ENCODE assay signal across 1 cellular context in genomic region chr3:64954995-64955636, GRCh38.
TF ChIP-seq lines count a peak whose summit lies in the region.

No MANE protein-coding gene starts in this region.

TF ChIP-seq in K562, 482 proteins besides CTCF, POLR2A, EP300 and RAD21 (continued from another document and continues in another):
- no peak for TF ChIP-seq MGA (IDR thresholded peaks at IDR 0.05)
- TF ChIP-seq ZNF143 (CRISPR knock-in tag; IDR thresholded peaks at IDR 0.05), result no peak
- no peak for TF ChIP-seq ZFPM2 (CRISPR knock-in tag; IDR thresholded peaks at IDR 0.05)
- TF ChIP-seq ZNF175 (CRISPR knock-in tag; IDR thresholded peaks at IDR 0.05; ENCODE audit: low read depth), result no peak
- no peak for TF ChIP-seq ZNF253 (CRISPR knock-in tag; conservative IDR thresholded peaks at IDR 0.05)
- TF ChIP-seq RBM25 (IDR thresholded peaks at IDR 0.05; ENCODE audit: low read depth, low read length, severe bottlenecking), result no peak
- no peak for TF ChIP-seq SIN3B (IDR thresholded peaks at IDR 0.05; ENCODE audit: low read depth)
- TF ChIP-seq, protein P1, sequence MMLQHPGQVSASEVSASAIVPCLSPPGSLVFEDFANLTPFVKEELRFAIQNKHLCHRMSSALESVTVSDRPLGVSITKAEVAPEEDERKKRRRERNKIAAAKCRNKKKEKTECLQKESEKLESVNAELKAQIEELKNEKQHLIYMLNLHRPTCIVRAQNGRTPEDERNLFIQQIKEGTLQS (IDR thresholded peaks at IDR 0.05), result peak; percentile 72
- TF ChIP-seq, protein P1 (CRISPR knock-in tag; conservative IDR thresholded peaks at IDR 0.05), result no peak
- 0 out of 2 replicates have a peak, but pooled peaks have one; percentile 16 for TF ChIP-seq CTBP1 (IDR thresholded peaks at IDR 0.05; ENCODE audit: borderline replicate concordance)
- no peak for TF ChIP-seq CEBPG (CRISPR knock-in tag; IDR thresholded peaks at IDR 0.05)
- TF ChIP-seq CEBPG (tag; conservative IDR thresholded peaks at IDR 0.05 in 1 of 2, IDR thresholded peaks at IDR 0.05 in 1 of 2), result peak; percentile 67 to 71
- no peak for TF ChIP-seq GABPB2 (CRISPR knock-in tag; conservative IDR thresholded peaks at IDR 0.05)
- TF ChIP-seq, protein P2, sequence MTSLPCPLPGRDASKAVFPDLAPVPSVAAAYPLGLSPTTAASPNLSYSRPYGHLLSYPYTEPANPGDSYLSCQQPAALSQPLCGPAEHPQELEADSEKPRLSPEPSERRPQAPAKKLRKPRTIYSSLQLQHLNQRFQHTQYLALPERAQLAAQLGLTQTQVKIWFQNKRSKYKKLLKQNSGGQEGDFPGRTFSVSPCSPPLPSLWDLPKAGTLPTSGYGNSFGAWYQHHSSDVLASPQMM (CRISPR knock-in tag; IDR thresholded peaks at IDR 0.05), result no peak
- TF ChIP-seq NFE2L1 (tag; IDR thresholded peaks at IDR 0.05; ENCODE audit: borderline replicate concordance, low read depth), result no peak
- peak; percentile 45; the same call in 1 of the 2 replicates for TF ChIP-seq ZNF316 (IDR thresholded peaks at IDR 0.05)
- TF ChIP-seq ZNF766 (CRISPR knock-in tag; conservative IDR thresholded peaks at IDR 0.05), result no peak
- TF ChIP-seq NR3C1 (CRISPR knock-in tag; IDR thresholded peaks at IDR 0.05), result no peak
- no peak for TF ChIP-seq RBM14 (IDR thresholded peaks at IDR 0.05; ENCODE audit: borderline replicate concordance, insufficient read depth, low read depth, low read length)
- TF ChIP-seq ATF7 (IDR thresholded peaks at IDR 0.05), result peak; percentile 90
- TF ChIP-seq, protein P3, sequence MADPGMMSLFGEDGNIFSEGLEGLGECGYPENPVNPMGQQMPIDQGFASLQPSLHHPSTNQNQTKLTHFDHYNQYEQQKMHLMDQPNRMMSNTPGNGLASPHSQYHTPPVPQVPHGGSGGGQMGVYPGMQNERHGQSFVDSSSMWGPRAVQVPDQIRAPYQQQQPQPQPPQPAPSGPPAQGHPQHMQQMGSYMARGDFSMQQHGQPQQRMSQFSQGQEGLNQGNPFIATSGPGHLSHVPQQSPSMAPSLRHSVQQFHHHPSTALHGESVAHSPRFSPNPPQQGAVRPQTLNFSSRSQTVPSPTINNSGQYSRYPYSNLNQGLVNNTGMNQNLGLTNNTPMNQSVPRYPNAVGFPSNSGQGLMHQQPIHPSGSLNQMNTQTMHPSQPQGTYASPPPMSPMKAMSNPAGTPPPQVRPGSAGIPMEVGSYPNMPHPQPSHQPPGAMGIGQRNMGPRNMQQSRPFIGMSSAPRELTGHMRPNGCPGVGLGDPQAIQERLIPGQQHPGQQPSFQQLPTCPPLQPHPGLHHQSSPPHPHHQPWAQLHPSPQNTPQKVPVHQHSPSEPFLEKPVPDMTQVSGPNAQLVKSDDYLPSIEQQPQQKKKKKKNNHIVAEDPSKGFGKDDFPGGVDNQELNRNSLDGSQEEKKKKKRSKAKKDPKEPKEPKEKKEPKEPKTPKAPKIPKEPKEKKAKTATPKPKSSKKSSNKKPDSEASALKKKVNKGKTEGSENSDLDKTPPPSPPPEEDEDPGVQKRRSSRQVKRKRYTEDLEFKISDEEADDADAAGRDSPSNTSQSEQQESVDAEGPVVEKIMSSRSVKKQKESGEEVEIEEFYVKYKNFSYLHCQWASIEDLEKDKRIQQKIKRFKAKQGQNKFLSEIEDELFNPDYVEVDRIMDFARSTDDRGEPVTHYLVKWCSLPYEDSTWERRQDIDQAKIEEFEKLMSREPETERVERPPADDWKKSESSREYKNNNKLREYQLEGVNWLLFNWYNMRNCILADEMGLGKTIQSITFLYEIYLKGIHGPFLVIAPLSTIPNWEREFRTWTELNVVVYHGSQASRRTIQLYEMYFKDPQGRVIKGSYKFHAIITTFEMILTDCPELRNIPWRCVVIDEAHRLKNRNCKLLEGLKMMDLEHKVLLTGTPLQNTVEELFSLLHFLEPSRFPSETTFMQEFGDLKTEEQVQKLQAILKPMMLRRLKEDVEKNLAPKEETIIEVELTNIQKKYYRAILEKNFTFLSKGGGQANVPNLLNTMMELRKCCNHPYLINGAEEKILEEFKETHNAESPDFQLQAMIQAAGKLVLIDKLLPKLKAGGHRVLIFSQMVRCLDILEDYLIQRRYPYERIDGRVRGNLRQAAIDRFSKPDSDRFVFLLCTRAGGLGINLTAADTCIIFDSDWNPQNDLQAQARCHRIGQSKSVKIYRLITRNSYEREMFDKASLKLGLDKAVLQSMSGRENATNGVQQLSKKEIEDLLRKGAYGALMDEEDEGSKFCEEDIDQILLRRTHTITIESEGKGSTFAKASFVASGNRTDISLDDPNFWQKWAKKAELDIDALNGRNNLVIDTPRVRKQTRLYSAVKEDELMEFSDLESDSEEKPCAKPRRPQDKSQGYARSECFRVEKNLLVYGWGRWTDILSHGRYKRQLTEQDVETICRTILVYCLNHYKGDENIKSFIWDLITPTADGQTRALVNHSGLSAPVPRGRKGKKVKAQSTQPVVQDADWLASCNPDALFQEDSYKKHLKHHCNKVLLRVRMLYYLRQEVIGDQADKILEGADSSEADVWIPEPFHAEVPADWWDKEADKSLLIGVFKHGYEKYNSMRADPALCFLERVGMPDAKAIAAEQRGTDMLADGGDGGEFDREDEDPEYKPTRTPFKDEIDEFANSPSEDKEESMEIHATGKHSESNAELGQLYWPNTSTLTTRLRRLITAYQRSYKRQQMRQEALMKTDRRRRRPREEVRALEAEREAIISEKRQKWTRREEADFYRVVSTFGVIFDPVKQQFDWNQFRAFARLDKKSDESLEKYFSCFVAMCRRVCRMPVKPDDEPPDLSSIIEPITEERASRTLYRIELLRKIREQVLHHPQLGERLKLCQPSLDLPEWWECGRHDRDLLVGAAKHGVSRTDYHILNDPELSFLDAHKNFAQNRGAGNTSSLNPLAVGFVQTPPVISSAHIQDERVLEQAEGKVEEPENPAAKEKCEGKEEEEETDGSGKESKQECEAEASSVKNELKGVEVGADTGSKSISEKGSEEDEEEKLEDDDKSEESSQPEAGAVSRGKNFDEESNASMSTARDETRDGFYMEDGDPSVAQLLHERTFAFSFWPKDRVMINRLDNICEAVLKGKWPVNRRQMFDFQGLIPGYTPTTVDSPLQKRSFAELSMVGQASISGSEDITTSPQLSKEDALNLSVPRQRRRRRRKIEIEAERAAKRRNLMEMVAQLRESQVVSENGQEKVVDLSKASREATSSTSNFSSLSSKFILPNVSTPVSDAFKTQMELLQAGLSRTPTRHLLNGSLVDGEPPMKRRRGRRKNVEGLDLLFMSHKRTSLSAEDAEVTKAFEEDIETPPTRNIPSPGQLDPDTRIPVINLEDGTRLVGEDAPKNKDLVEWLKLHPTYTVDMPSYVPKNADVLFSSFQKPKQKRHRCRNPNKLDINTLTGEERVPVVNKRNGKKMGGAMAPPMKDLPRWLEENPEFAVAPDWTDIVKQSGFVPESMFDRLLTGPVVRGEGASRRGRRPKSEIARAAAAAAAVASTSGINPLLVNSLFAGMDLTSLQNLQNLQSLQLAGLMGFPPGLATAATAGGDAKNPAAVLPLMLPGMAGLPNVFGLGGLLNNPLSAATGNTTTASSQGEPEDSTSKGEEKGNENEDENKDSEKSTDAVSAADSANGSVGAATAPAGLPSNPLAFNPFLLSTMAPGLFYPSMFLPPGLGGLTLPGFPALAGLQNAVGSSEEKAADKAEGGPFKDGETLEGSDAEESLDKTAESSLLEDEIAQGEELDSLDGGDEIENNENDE (IDR thresholded peaks at IDR 0.05; ENCODE audit: low read depth, low read length), result no peak
- TF ChIP-seq ZNF232 (CRISPR knock-in tag; IDR thresholded peaks at IDR 0.05), result no peak
- TF ChIP-seq XRCC5 (IDR thresholded peaks at IDR 0.05; ENCODE audit: low read depth, low read length), result no peak
- no peak for TF ChIP-seq NEUROD1 (IDR thresholded peaks at IDR 0.05; ENCODE audit: borderline replicate concordance, low read depth, low read length, partially characterized antibody)
- TF ChIP-seq ZNF644 (tag; IDR thresholded peaks at IDR 0.05; ENCODE audit: low read depth), result no peak
- no peak for TF ChIP-seq GTF2A2 (tag; IDR thresholded peaks at IDR 0.05)
- no peak for TF ChIP-seq GABPB1 (CRISPR knock-in tag; IDR thresholded peaks at IDR 0.05)
- no peak for TF ChIP-seq RFX5 (IDR thresholded peaks at IDR 0.05; ENCODE audit: low read depth, low read length)
- no peak for TF ChIP-seq HOXB6 (CRISPR knock-in tag; IDR thresholded peaks at IDR 0.05; ENCODE audit: borderline replicate concordance)
- TF ChIP-seq ZNF696 (CRISPR knock-in tag; conservative IDR thresholded peaks at IDR 0.05), result no peak
- TF ChIP-seq ZFP30 (CRISPR knock-in tag; IDR thresholded peaks at IDR 0.05; ENCODE audit: borderline replicate concordance), result no peak
- TF ChIP-seq ZNF449 (CRISPR knock-in tag; IDR thresholded peaks at IDR 0.05), result no peak
- TF ChIP-seq ILF3 (IDR thresholded peaks at IDR 0.05; ENCODE audit: borderline replicate concordance), result no peak
- no peak for TF ChIP-seq ZNF354B (CRISPR knock-in tag; IDR thresholded peaks at IDR 0.05)
